ENCODE assay signal across 1 cellular context in the genomic region with DNA sequence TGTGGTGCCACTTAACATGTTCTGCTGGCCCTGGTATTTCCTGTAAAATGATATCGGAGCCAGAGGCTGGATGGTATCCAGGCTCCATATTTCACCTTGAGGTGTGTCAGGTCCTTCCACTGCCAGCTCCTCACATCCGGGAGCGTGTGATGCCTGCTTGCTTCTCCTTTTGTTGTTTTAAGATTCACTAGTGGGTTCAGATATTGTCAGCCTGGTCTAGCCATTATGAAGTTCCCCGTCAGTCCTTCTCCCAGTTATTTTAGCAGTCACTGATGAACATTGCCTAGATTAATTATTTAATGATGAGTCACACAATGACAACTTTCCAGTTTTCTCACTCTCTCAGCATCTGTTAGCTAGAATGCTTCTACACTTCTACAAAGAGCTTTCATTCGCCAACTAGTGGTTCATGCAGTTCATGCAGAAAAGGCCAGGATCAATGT.
TF ChIP-seq lines count a peak whose summit lies in the region.

No MANE protein-coding gene starts in this region.

TF ChIP-seq in IMR-90, 13 proteins besides CTCF, POLR2A, EP300 and RAD21:
- no peak for TF ChIP-seq CEBPB (IDR thresholded peaks at IDR 0.05; ENCODE audit: low read depth, low read length)
- TF ChIP-seq FOS (IDR thresholded peaks at IDR 0.05; ENCODE audit: low read depth, low read length) = 0 out of 2 replicates have a peak, but pooled peaks have one; percentile 15
